20 cellular contexts compared by ENCODE assay signal in the genomic region with DNA sequence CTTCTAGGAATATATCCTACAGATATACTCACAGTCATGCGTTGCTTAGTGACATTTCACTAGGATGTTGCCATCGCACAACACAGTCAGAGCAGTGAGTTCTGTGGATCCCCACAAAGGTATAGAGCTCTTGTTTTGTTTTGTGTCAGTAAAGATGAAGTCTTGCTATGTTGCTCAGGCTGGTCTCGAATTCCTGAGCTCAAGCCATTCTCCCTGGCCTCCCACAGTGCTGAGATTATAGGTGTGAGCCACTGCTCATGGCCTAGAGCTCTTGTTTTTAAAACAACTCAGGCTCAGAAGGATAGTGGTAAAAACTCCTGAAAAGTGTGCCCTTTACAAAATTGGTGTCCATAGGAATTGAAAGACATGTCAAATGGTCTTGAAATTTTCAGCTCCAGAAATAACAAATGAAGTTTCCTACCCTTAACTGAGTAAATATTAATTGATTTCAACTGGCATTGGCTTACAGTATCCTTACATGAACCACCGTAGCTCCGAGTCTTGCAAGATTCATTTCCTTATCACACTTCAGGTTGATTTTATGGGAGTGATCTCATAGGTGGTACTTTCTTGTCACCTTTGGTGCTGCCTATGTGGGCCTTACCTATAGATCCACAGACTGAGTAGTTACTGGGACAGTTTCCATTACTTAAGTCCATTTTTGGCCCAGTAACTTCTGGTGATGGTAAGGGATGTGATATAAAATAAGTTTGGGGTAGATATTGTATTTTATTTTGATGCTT. TPM values are rescaled to one million over a fixed set of nuclear protein-coding genes. Genes with fewer than 3 reads are reported as not detected.
DNase-seq lines count a peak whose midpoint lies in the region; ATAC-seq and TF ChIP-seq lines count a peak whose summit lies in the region.
"Had no signal": no experiment of that assay in that cellular context is flagged by ENCODE, and none has a peak within 500 bp of the region (broad histone marks: within the 10 kb centered on the region; RNA-seq: fewer than 3 reads in every experiment).

No MANE protein-coding gene starts in this region.

- no peak overlapping the region for H3K4me3 ChIP-seq in colonic mucosa
- no peak overlapping the region for H3K4me3 ChIP-seq in mucosa of rectum (ENCODE audit: low read length in 2 of 2)
- H3K4me3 ChIP-seq: HAP-1 had no signal

- DNase-seq in colonic mucosa (peak; percentile 18), left colon (no peak)
- no peak for DNase-seq in stimulated activated CD8-positive, alpha-beta memory T cell treated with anti-CD3 and anti-CD28 coated beads, Interleukin-4, amount 100 ng/mL, for 48 hours
- DNase-seq: C1 segment of cervical spinal cord; Calu3; CD4-positive, alpha-beta memory T cell; COR-L47; DMS53; DMS79 treated with DMSO at 0.1 percent for 48 hours; GF-D8; GOT3; HFFc6 had no signal

- H3K27me3 ChIP-seq in colonic mucosa (no peaks in the 10 kb centered on the region), mucosa of rectum (ENCODE audit: control insufficient read depth in 2 of 2, insufficient read depth in 2 of 2, low read length in 2 of 2) (peaks cover 0 to 3% of the 10 kb centered on the region in 2 donors)

- intact Hi-C loops in colonic mucosa (cut with DNase I) = no loop called here
- intact Hi-C loops in left colon (cut with DNase I, micrococcal nuclease) = no loop called here

- TF ChIP-seq CTCF in colonic mucosa (IDR thresholded peaks at IDR 0.05) = no peak

- ATAC-seq in left colon (peak; percentile 59), HG02571 (IDR thresholded peaks at IDR 0.05; ENCODE audit: unreplicated experiment) (no peak), HG03342 (IDR thresholded peaks at IDR 0.05; ENCODE audit: unreplicated experiment) (no peak)

- H3K9ac ChIP-seq in colonic mucosa (ENCODE audit: low read depth in 2 of 2, low read length in 2 of 2) = no peak overlapping the region
- H3K9ac ChIP-seq in mucosa of rectum (ENCODE audit: low read depth in 1 of 2, low read length in 2 of 2) = no peak overlapping the region

- H3K4me1 ChIP-seq in colonic mucosa (no peaks in the 10 kb centered on the region), mucosa of rectum (ENCODE audit: control insufficient read depth in 2 of 2, insufficient read depth in 2 of 2, low read length in 2 of 2) (peaks cover 6 to 37% of the 10 kb centered on the region in 2 donors)
- H3K4me1 ChIP-seq: HAP-1 had no signal

- no peaks in the 10 kb centered on the region for H3K9me3 ChIP-seq in colonic mucosa
- H3K9me3 ChIP-seq in mucosa of rectum (ENCODE audit: control insufficient read depth in 2 of 2, low read length in 2 of 2) = no peaks in the 10 kb centered on the region
- H3K9me3 ChIP-seq: HAP-1 had no signal

- no peaks in the 10 kb centered on the region for H3K36me3 ChIP-seq in colonic mucosa
- H3K36me3 ChIP-seq in mucosa of rectum (ENCODE audit: control insufficient read depth in 2 of 2, insufficient read depth in 2 of 2, low read length in 2 of 2) = no peaks in the 10 kb centered on the region
- H3K36me3 ChIP-seq: HAP-1 had no signal

- H3K27ac ChIP-seq in colonic mucosa (no peak overlapping the region), mucosa of rectum (ENCODE audit: low read depth in 2 of 2, low read length in 2 of 2) (peak overlapping the region; percentile 50 to 53)

RNA-seq across cellular contexts. Expression of gene CWH43, which starts 3.6 kb away (rescaled TPM):
- total RNA-seq in colonic mucosa (10 to 100 TPM; 18.2 to 29.9 TPM), left colon (10 to 100 TPM; 25.5 to 56.8 TPM)
- total RNA-seq: A172; A673; Calu3; CD4-positive, alpha-beta memory T cell; Daoy; G401; HFFc6 had no signal
